Comparison of ENCODE assay signal across 13 cellular contexts in the genomic region with DNA sequence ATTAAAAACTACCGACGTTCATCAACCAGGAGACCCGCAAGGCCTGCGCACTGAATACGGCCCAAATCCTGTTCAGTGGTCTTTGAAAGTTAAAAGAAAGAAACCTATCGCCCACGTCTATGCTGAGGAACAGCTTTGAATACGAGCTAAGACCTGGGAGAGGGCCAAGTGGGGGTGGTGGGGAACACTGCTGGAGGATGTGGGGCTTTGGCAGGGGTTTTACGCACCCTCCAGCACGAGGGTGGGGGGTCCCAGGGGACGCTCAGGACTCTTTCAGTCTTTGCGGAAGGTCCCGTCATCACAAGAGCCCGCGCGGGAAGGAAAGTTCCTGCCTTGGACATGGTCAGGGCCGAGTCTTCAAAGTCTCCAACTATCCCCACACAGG. TPM values are rescaled to one million over a fixed set of nuclear protein-coding genes. Genes with fewer than 3 reads are reported as not detected.
DNase-seq lines count a peak whose midpoint lies in the region; ATAC-seq and TF ChIP-seq lines count a peak whose summit lies in the region.
"Had no signal": no experiment of that assay in that cellular context is flagged by ENCODE, and none has a peak within 500 bp of the region (broad histone marks: within the 10 kb centered on the region; RNA-seq: fewer than 3 reads in every experiment).

No MANE protein-coding gene starts in this region.

- H3K9me3 Mint-ChIP-seq in nephron, result peaks cover 6% of the 10 kb centered on the region

- H3K4me3 ChIP-seq in HUES64 (ENCODE audit: low read length) (peak overlapping the region; percentile 52), brain microvascular endothelial cell (ENCODE audit: low read depth, low read length) (no peak overlapping the region), HAP-1 (no peak overlapping the region)

- no peak overlapping the region for H3K9ac ChIP-seq in HUES64 (ENCODE audit: low read depth, low read length)

- TF ChIP-seq CTCF in nephron (IDR thresholded peaks at IDR 0.05; ENCODE audit: unreplicated experiment in 3 of 3), result no peak
- TF ChIP-seq CTCF in brain microvascular endothelial cell (IDR thresholded peaks at IDR 0.05; ENCODE audit: low read depth, low read length, missing control alignments), result no peak

- no peaks in the 10 kb centered on the region for H3K9me3 ChIP-seq in HUES64 (ENCODE audit: insufficient read depth, low read depth, low read length)
- H3K9me3 ChIP-seq in HAP-1, result no peaks in the 10 kb centered on the region; the same call in 1 of the 2 replicates

- DNase-seq in NCI-H82 treated with DMSO at 0.1 percent for 48 hours (lab: John Stamatoyannopoulos, UW; ENCODE audit: unreplicated experiment), result no peak
- no peak for DNase-seq in brain microvascular endothelial cell
- DNase-seq in medulla oblongata (ENCODE audit: extremely low spot score), result no peak
- no peak for DNase-seq in HAP-1 (ENCODE audit: low spot score in 2 of 2)
- DNase-seq: CD4-positive, CD25-positive, alpha-beta regulatory T cell; kidney; MM.1S; NCI-H774; stimulated activated CD4-positive, alpha-beta T cell treated with anti-CD3 and anti-CD28 coated beads, Interleukin-4, amount 100 ng/mL, for 1 hour had no signal

- H3K27me3 Mint-ChIP-seq in nephron (ENCODE audit: low read depth), result peaks cover 100% of the 10 kb centered on the region

- no peaks in the 10 kb centered on the region for H3K36me3 Mint-ChIP-seq in nephron (ENCODE audit: low read depth)
- H3K36me3 Mint-ChIP-seq: CD4-positive, CD25-positive, alpha-beta regulatory T cell had no signal

- H3K27me3 ChIP-seq in HUES64 (ENCODE audit: insufficient read depth, low read length) (peaks cover 99% of the 10 kb centered on the region), brain microvascular endothelial cell (replicated peaks) (peaks cover 62% of the 10 kb centered on the region), HAP-1 (ENCODE audit: low read depth) (no peaks in the 10 kb centered on the region)

- no peak overlapping the region for H3K27ac ChIP-seq in HUES64 (ENCODE audit: low read depth, low read length)
- no peak overlapping the region for H3K27ac ChIP-seq in brain microvascular endothelial cell

- H3K27ac Mint-ChIP-seq in nephron, result no peak overlapping the region
- H3K27ac Mint-ChIP-seq: CD4-positive, CD25-positive, alpha-beta regulatory T cell had no signal

- H3K4me3 Mint-ChIP-seq in nephron, result peak overlapping the region in 2 of 3 experiments; percentile 41 to 43

- no peaks in the 10 kb centered on the region for H3K36me3 ChIP-seq in HUES64 (ENCODE audit: insufficient read depth, low read length)
- no peaks in the 10 kb centered on the region for H3K36me3 ChIP-seq in brain microvascular endothelial cell (replicated peaks)
- H3K36me3 ChIP-seq in HAP-1 (replicated peaks), result peaks cover 27% of the 10 kb centered on the region

- H3K4me1 ChIP-seq in HUES64 (ENCODE audit: insufficient read depth, low read length) (peaks cover 15% of the 10 kb centered on the region), HAP-1 (peaks cover 3% of the 10 kb centered on the region; the same call in 1 of the 2 replicates)

- ATAC-seq in GM18868 (IDR thresholded peaks at IDR 0.05; ENCODE audit: unreplicated experiment) (peak; percentile 49), HG02571 (IDR thresholded peaks at IDR 0.05; ENCODE audit: unreplicated experiment) (peak; percentile 29)

- WGBS in HUES64, result 2% methylated on average over 17 of the region's 17 CpGs

- in situ Hi-C loops in brain microvascular endothelial cell (cut with HindIII; ENCODE audit: low pct_ligation_motif_present, low sequenced_read_pairs), result no loop called here
- in situ Hi-C loops in HAP-1 (cut with MboI; ENCODE audit: low sequenced_read_pairs), result no loop called here

- peaks cover 22% of the 10 kb centered on the region for H3K4me1 Mint-ChIP-seq in nephron

RNA-seq across cellular contexts. Expression of a gene that starts 11.3 kb away (rescaled TPM):
- polyA plus RNA-seq in HUES64 (2013, experiment 1 of 2), result 0.25 TPM
- polyA plus RNA-seq in HUES64 (2013, experiment 2 of 2), result 1.0 TPM
- polyA plus RNA-seq: CD4-positive, CD25-positive, alpha-beta regulatory T cell had no signal

RNA-seq across cellular contexts. Expression of a gene that starts 15.0 kb away (rescaled TPM):
- polyA plus RNA-seq in HUES64 (2013, experiment 1 of 2), result 24.3 TPM
- polyA plus RNA-seq in HUES64 (2013, experiment 2 of 2), result 24.5 TPM
